ENCODE assay signal across 7 cellular contexts in genomic region chr5:64768358-64769312, GRCh38.
DNase-seq lines count a peak whose midpoint lies in the region; ATAC-seq and TF ChIP-seq lines count a peak whose summit lies in the region.

Gene CWC27, plus strand, starts transcription at chr5:64768930. Its CDS starts 217 bp downstream, at chr5:64769147.
Gene SREK1IP1, minus strand, starts transcription at chr5:64768691. Its CDS starts 174 bp downstream, at chr5:64768517.

- ATAC-seq in GM18502 (IDR thresholded peaks at IDR 0.05; ENCODE audit: poor library complexity, unreplicated experiment) (peak; percentile 96), HG02943 (IDR thresholded peaks at IDR 0.05; ENCODE audit: low read depth, unreplicated experiment) (peak; percentile 99)

- peak; percentile 81 for DNase-seq in NCI-H187 treated with DMSO at 0.1 percent for 48 hours (lab: John Stamatoyannopoulos, UW)
- peak; percentile 59 for DNase-seq in T-helper 22 cell (ENCODE audit: low read depth)
- DNase-seq in astrocyte of the cerebellum (ENCODE audit: low read depth), result peak; percentile 87
- peak; percentile 83 to 92 for DNase-seq in hippocampal formation (lab: John Stamatoyannopoulos, UW)
- peak; percentile 95 for DNase-seq in retina

- peak within 1 kb of the TSS; percentile 83 for H3K4me3 ChIP-seq in astrocyte of the cerebellum (ENCODE audit: low read depth, low read length)

- in situ Hi-C loops in astrocyte of the cerebellum (cut with HindIII; ENCODE audit: low sequenced_read_pairs), result no loop called here

- peak; percentile 38 for TF ChIP-seq CTCF in astrocyte of the cerebellum (IDR thresholded peaks at IDR 0.05; ENCODE audit: low read depth, low read length, missing control alignments)

Comparison
In these comparisons a context has a peak if more than half of its experiments do, and no peak if none do; other contexts are left out.
1. Peak in every context shown above with its lines: DNase-seq, ATAC-seq and H3K4me3 ChIP-seq.